In the genomic region with DNA sequence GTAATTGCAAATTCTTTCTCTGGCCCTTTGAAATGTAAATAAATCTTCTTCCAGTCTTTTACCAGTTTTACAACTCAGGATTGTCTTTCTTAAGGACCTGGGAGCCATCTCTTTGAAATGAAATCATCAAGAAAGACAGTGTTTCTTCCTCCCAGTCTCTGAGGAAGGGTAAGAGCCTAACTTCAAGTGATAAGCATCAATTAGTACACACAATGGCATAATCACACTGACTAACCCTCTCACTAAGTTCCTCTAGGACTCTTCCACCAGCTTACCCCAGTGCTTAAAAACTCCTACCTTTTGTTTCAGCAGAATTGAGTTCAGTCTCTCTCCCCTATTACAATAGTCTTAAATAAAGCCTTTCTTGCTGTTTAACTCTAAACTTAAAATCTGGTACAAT, we compare ENCODE assay signal across 27 cellular contexts. TPM values are rescaled to one million over a fixed set of nuclear protein-coding genes. Genes with fewer than 3 reads are reported as not detected.
"Had no signal": no experiment of that assay in that cellular context is flagged by ENCODE, and none has a peak within 500 bp of the region (broad histone marks: within the 10 kb centered on the region; RNA-seq: fewer than 3 reads in every experiment).

No MANE protein-coding gene starts in this region.

- H3K27me3 ChIP-seq: colonic mucosa, esophagus muscularis mucosa, foreskin keratinocyte, gastroesophageal sphincter, heart left ventricle, hepatocyte, right lobe of liver, suprapubic skin, vagina had no signal

- H3K9me3 ChIP-seq: colonic mucosa, esophagus muscularis mucosa, gastroesophageal sphincter, lower lobe of right lung, right lobe of liver, suprapubic skin, vagina had no signal

- DNase-seq: colonic mucosa; effector CD8-positive, alpha-beta T cell; foreskin keratinocyte; heart left ventricle; left ventricle myocardium superior; lower lobe of right lung; natural killer cell; right lobe of liver; small intestine; stimulated activated CD4-positive, alpha-beta T cell treated with anti-CD3 and anti-CD28 coated beads, Interleukin-15, amount 100 ng/mL, for 24 hours; stimulated activated CD4-positive, alpha-beta T cell treated with anti-CD3 and anti-CD28 coated beads, Interleukin-2, amount 100 ng/mL, for 48 hours; stimulated activated naive CD4-positive, alpha-beta T cell; stimulated activated naive CD8-positive, alpha-beta T cell treated with anti-CD3 and anti-CD28 coated beads, Interleukin-15, amount 100 ng/mL, for 72 hours; trophoblast cell had no signal

- H3K27ac ChIP-seq: colonic mucosa, esophagus muscularis mucosa, foreskin keratinocyte, gastroesophageal sphincter, heart left ventricle, hepatocyte, lower lobe of right lung, parathyroid adenoma, right lobe of liver, suprapubic skin, vagina had no signal

- H3K27ac Mint-ChIP-seq: dendritic cell treated with granulocyte-macrophage colony-stimulating factor and Interleukin-4, amounts not matched to agents 40 ng/mL and 50 ng/mL, for 4 days; natural killer cell; progenitor cell of endocrine pancreas; stimulated activated naive CD8-positive, alpha-beta T cell treated with anti-CD3 and anti-CD28 coated beads, Interleukin-15, amount 100 ng/mL, for 72 hours had no signal

- H3K27me3 Mint-ChIP-seq: dendritic cell treated with granulocyte-macrophage colony-stimulating factor and Interleukin-4, amounts not matched to agents 40 ng/mL and 50 ng/mL, for 4 days; progenitor cell of endocrine pancreas; stimulated activated naive CD8-positive, alpha-beta T cell treated with anti-CD3 and anti-CD28 coated beads, Interleukin-15, amount 100 ng/mL, for 72 hours had no signal

- H3K4me1 ChIP-seq: colonic mucosa, esophagus muscularis mucosa, foreskin keratinocyte, gastroesophageal sphincter, heart left ventricle, lower lobe of right lung, parathyroid adenoma, right lobe of liver, suprapubic skin, vagina had no signal

- H3K4me3 ChIP-seq: colonic mucosa, esophagus muscularis mucosa, gastroesophageal sphincter, heart left ventricle, hepatocyte, lower lobe of right lung, right lobe of liver, suprapubic skin, vagina had no signal

- H3K4me3 Mint-ChIP-seq: dendritic cell treated with granulocyte-macrophage colony-stimulating factor and Interleukin-4, amounts not matched to agents 40 ng/mL and 50 ng/mL, for 4 days; natural killer cell; neural crest cell; stimulated activated naive CD8-positive, alpha-beta T cell treated with anti-CD3 and anti-CD28 coated beads, Interleukin-15, amount 100 ng/mL, for 72 hours had no signal

- H3K36me3 Mint-ChIP-seq: natural killer cell had no signal

- H3K4me1 Mint-ChIP-seq: natural killer cell; stimulated activated naive CD8-positive, alpha-beta T cell treated with anti-CD3 and anti-CD28 coated beads, Interleukin-15, amount 100 ng/mL, for 72 hours had no signal

- H3K36me3 ChIP-seq: colonic mucosa, esophagus muscularis mucosa, gastroesophageal sphincter, heart left ventricle, lower lobe of right lung, right lobe of liver, suprapubic skin, vagina had no signal

- H3K9me3 Mint-ChIP-seq: dendritic cell treated with granulocyte-macrophage colony-stimulating factor and Interleukin-4, amounts not matched to agents 40 ng/mL and 50 ng/mL, for 4 days; neural crest cell; stimulated activated naive CD8-positive, alpha-beta T cell treated with anti-CD3 and anti-CD28 coated beads, Interleukin-15, amount 100 ng/mL, for 72 hours had no signal

RNA-seq across cellular contexts. Expression of a gene that starts 58.7 kb away (rescaled TPM):
- total RNA-seq: colonic mucosa, endothelial cell of umbilical vein, epithelial cell of proximal tubule, fibroblast of lung, foreskin keratinocyte, left ventricle myocardium superior, osteoblast, right lobe of liver, vagina had no signal
